In genomic region chr9:136605966-136606365, GRCh38 we compare ENCODE assay signal across 1 cellular context.
TF ChIP-seq lines count a peak whose summit lies in the region.

No MANE protein-coding gene starts in this region.

TF ChIP-seq in GM23338, 12 proteins besides CTCF, POLR2A, EP300 and RAD21 (continued from another document):
- TF ChIP-seq ZNF462 (CRISPR knock-in tag; IDR thresholded peaks at IDR 0.05) (no peak), EZH2phosphoT487 (IDR thresholded peaks at IDR 0.05; ENCODE audit: unreplicated experiment) (no peak), STAT1 (IDR thresholded peaks at IDR 0.05; ENCODE audit: unreplicated experiment) (no peak), JUNB (IDR thresholded peaks at IDR 0.05; ENCODE audit: unreplicated experiment) (no peak)
